Comparison of ENCODE assay signal across 8 cellular contexts in the genomic region with DNA sequence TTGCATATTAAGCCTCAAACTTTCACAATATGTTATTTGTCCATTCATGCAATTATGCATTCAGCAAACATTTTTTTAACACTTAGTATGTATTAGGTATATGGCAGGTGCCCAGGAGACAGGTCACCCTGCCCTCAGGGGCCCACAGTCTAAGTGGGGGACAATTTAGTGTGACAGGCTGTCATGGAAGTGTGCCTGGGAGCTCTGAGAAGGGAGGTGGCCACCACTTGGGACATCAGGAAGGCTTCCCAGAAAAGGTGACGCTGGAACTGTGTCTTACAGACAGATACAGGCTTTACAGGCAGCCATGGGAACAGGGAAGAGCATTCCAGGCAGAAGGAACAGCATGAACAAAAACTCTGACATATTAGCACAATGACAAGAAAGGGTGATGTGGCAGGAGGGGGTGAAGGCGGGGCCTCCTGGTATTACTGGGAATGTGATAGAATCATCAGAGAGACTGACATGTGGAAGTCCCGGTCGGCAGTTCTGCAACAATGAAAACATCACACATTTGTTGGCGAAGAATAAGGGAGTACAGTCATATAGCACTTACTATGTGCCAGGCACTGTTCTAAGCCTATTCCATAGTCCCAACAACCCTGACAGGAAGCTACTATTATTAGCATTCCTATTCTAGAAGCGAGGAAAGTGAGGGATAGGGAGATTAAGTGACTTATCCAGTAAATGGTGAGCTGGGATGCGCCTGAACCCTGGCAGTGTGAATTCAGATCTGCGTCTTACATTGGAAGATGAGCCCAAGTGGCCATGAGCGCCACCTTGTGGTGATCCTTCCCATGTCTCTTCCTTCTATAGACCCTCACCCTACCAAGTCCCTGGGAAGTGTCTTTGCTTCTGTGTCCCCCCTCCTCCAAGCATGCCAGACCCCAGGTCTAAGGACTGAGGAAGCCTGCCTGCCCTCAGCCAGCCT. TPM values are rescaled to one million over a fixed set of nuclear protein-coding genes. Genes with fewer than 3 reads are reported as not detected.
DNase-seq lines count a peak whose midpoint lies in the region; ATAC-seq and TF ChIP-seq lines count a peak whose summit lies in the region.

No MANE protein-coding gene starts in this region.

- peak; percentile 85 for TF ChIP-seq CTCF in chondrocyte (IDR thresholded peaks at IDR 0.05)
- peak; percentile 63 to 81 for TF ChIP-seq CTCF in left lung (IDR thresholded peaks at IDR 0.05)

- no peak overlapping the region for H3K4me3 Mint-ChIP-seq in chondrocyte (ENCODE audit: unreplicated experiment)

- H3K9me3 ChIP-seq in left lung = no peaks in the 10 kb centered on the region

- ATAC-seq in left lung (peak; percentile 72), GM19467 (IDR thresholded peaks at IDR 0.05; ENCODE audit: unreplicated experiment) (no peak)

- no peaks in the 10 kb centered on the region for H3K9me3 Mint-ChIP-seq in chondrocyte (ENCODE audit: low read depth)

- H3K27me3 Mint-ChIP-seq in chondrocyte (ENCODE audit: low read depth) = peaks cover 6% of the 10 kb centered on the region

- no peak overlapping the region for H3K27ac Mint-ChIP-seq in chondrocyte (ENCODE audit: unreplicated experiment)

- peaks cover 0 to 71% of the 10 kb centered on the region in 2 donors for H3K36me3 ChIP-seq in left lung

- H3K4me3 ChIP-seq in left lung = no peak overlapping the region

- DNase-seq in NK-92 treated with Interleukin-12 subunit alpha and Interleukin-12 subunit beta, amount 100 ng/mL, for 24 hours (lab: John Stamatoyannopoulos, UW) = peak; percentile 28
- no peak for DNase-seq in NK-92 (lab: John Stamatoyannopoulos, UW; ENCODE audit: unreplicated experiment)
- peak; percentile 79 for DNase-seq in NCI-H2227 (lab: John Stamatoyannopoulos, UW; ENCODE audit: unreplicated experiment)
- DNase-seq in activated CD4-positive, alpha-beta T cell treated with anti-CD3 and anti-CD28 coated beads for 1 hour = peak; percentile 68
- DNase-seq in chondrocyte (ENCODE audit: low spot score) = no peak
- peak in 1 of 2 donors; percentile 20 for DNase-seq in left lung
- peak in 2 of 3 experiments; percentile 73 to 75 for DNase-seq in stimulated activated CD4-positive, alpha-beta T cell treated with anti-CD3 and anti-CD28 coated beads, TNF-alpha, amount 100 ng/mL, for 24 hours (ENCODE audit: low read depth in 3 of 3)

- H3K36me3 Mint-ChIP-seq in chondrocyte (ENCODE audit: low read depth) = peaks cover 1% of the 10 kb centered on the region

- peak overlapping the region in 1 of 2 donors; percentile 41 for H3K27ac ChIP-seq in left lung

- H3K4me1 ChIP-seq in left lung = peaks cover 10 to 61% of the 10 kb centered on the region in 2 donors

- no peaks in the 10 kb centered on the region for H3K27me3 ChIP-seq in left lung

- no peaks in the 10 kb centered on the region for H3K4me1 Mint-ChIP-seq in chondrocyte (ENCODE audit: low read depth)

- intact Hi-C loops in left lung (cut with DNase I) = no loop called here

RNA-seq across cellular contexts. Expression of gene FMNL1, which starts 13.7 kb away (rescaled TPM):
- 0.89 to 2.0 TPM (median 1.8 TPM) in 3 replicates for total RNA-seq in chondrocyte
- total RNA-seq in left lung = 100 to 1,000 TPM in 1 of 2 donors, 10 to 100 TPM in 1; 42.0 to 118 TPM

RNA-seq across cellular contexts. Expression of gene SPATA32, which starts 26.6 kb away (rescaled TPM):
- total RNA-seq in chondrocyte = not detected in 3 replicates
- total RNA-seq in left lung = not detected

Comparison
In these comparisons a context has a peak if more than half of its experiments do, and no peak if none do; other contexts are left out.
1. DNase-seq: peak in NK-92 treated with Interleukin-12 subunit alpha and Interleukin-12 subunit beta, amount 100 ng/mL, for 24 hours (single experiment), NCI-H2227 (single experiment), activated CD4-positive, alpha-beta T cell treated with anti-CD3 and anti-CD28 coated beads for 1 hour (single experiment) and stimulated activated CD4-positive, alpha-beta T cell treated with anti-CD3 and anti-CD28 coated beads, TNF-alpha, amount 100 ng/mL, for 24 hours (2 of 3); none in NK-92 (single experiment) and chondrocyte (single experiment).
2. RNA of gene FMNL1, which starts 13.7 kb away (total RNA-seq): 42.0 to 118 TPM in left lung; 0.89 to 2.0 TPM in chondrocyte; every median in the first group is over 10 times any median in the second.